23 cellular contexts compared by ENCODE assay signal in the genomic region with DNA sequence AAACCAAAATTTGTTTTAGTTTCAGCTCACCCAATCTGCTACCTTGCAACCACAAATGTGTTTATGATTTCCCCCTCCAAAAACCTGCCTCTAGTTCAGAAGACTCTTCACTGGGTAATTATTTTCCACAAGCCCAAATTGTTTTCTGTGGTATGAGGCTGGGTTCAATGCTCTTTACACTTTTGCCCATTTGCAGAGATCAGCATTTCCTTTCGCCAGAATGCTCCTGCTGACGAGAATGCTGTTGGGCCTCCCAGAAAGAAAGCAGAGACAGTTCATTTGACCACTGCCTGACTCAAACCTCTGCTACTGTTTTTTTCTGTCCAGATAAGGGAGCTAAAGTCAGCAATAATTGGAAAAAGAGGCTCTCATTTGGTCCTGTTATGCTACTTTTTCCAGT.
DNase-seq lines count a peak whose midpoint lies in the region; ATAC-seq and TF ChIP-seq lines count a peak whose summit lies in the region.
"Had no signal": no experiment of that assay in that cellular context is flagged by ENCODE, and none has a peak within 500 bp of the region (broad histone marks: within the 10 kb centered on the region; RNA-seq: fewer than 3 reads in every experiment).

No MANE protein-coding gene starts in this region.

- no peak overlapping the region for H2AFZ ChIP-seq in smooth muscle cell (ENCODE audit: low read depth)

- peaks cover 7% of the 10 kb centered on the region for H3F3A ChIP-seq in smooth muscle cell (ENCODE audit: low read depth)

- TF ChIP-seq CTCF in fibroblast of villous mesenchyme (IDR thresholded peaks at IDR 0.05; ENCODE audit: insufficient read depth, low read depth, low read length), result no peak
- no peak for TF ChIP-seq CTCF in smooth muscle cell (IDR thresholded peaks at IDR 0.05; ENCODE audit: borderline replicate concordance, insufficient read depth, poor library complexity, severe bottlenecking)

- H3K27ac ChIP-seq in smooth muscle cell (ENCODE audit: low read depth), result peak overlapping the region; percentile 51
- H3K27ac ChIP-seq: ascending aorta, esophagus squamous epithelium, spleen had no signal

- WGBS in smooth muscle cell (ENCODE audit: low lambda C conversion rate), result 5% methylated on average over 2 of the region's 2 CpGs

- no peak overlapping the region for H3K9ac ChIP-seq in smooth muscle cell (ENCODE audit: low read depth)

- ATAC-seq in left lobe of liver, result peak; percentile 84
- no peak for ATAC-seq in HG03565 (IDR thresholded peaks at IDR 0.05; ENCODE audit: unreplicated experiment)
- ATAC-seq: naive thymus-derived CD8-positive, alpha-beta T cell had no signal

- no peaks in the 10 kb centered on the region for H3K9me3 ChIP-seq in smooth muscle cell (replicated peaks; ENCODE audit: low read depth)
- H3K9me3 ChIP-seq: ascending aorta, esophagus squamous epithelium, spleen had no signal

- no peaks in the 10 kb centered on the region for H3K36me3 ChIP-seq in smooth muscle cell (ENCODE audit: low read depth)
- H3K36me3 ChIP-seq: ascending aorta, esophagus squamous epithelium, spleen had no signal

- H4K20me1 ChIP-seq in smooth muscle cell (ENCODE audit: low read depth), result peaks cover 28% of the 10 kb centered on the region

- DNase-seq in RPMI8226 (peak; percentile 25), fibroblast of villous mesenchyme (ENCODE audit: low read depth) (peak; percentile 33), left lobe of liver (ENCODE audit: low spot score) (no peak), smooth muscle cell (lab: John Stamatoyannopoulos, UW; ENCODE audit: unreplicated experiment) (no peak), NCI-H82 treated with DMSO at 0.1 percent for 48 hours (lab: John Stamatoyannopoulos, UW; ENCODE audit: unreplicated experiment) (no peak), RKO (ENCODE audit: low spot score) (no peak)
- DNase-seq: activated CD4-positive, alpha-beta T cell treated with anti-CD3 and anti-CD28 coated beads for 4 hours; activated effector memory CD4-positive, alpha-beta T cell treated with anti-CD3 and anti-CD28 coated beads, Interleukin-2, amount 50 U/mL, for 16 hours; activated naive CD8-positive, alpha-beta T cell treated with anti-CD3 and anti-CD28 coated beads for 36 hours; activated T-cell treated with anti-CD3 and anti-CD28 coated beads for 4 hours; dermis blood vessel endothelial cell; DND-41; esophagus squamous epithelium; hypothalamus; KG1; midbrain; naive thymus-derived CD8-positive, alpha-beta T cell; NCI-H1436; NCI-H2107; NCI-H748 treated with DMSO at 0.1 percent for 48 hours; spleen had no signal

- H3K4me3 ChIP-seq in fibroblast of villous mesenchyme (ENCODE audit: low read depth, low read length) (no peak overlapping the region), smooth muscle cell (no peak overlapping the region)
- H3K4me3 ChIP-seq: ascending aorta, esophagus squamous epithelium, spleen had no signal

- H3K4me2 ChIP-seq in smooth muscle cell, result peak overlapping the region; percentile 79

- H3K27me3 ChIP-seq in smooth muscle cell (ENCODE audit: low read depth), result peaks cover 7% of the 10 kb centered on the region
- H3K27me3 ChIP-seq: ascending aorta, esophagus squamous epithelium, spleen had no signal

- no peaks in the 10 kb centered on the region for H3K79me2 ChIP-seq in smooth muscle cell (ENCODE audit: low read depth)

- H3K4me1 ChIP-seq in smooth muscle cell (ENCODE audit: low read depth), result peaks cover 11% of the 10 kb centered on the region
- H3K4me1 ChIP-seq: ascending aorta, esophagus squamous epithelium, spleen had no signal

Comparison
In these comparisons a context has a peak if more than half of its experiments do, and no peak if none do; other contexts are left out.
1. DNase-seq: peak in RPMI8226 (single experiment) and fibroblast of villous mesenchyme (single experiment); none in left lobe of liver (single experiment), smooth muscle cell (single experiment), NCI-H82 treated with DMSO at 0.1 percent for 48 hours (single experiment) and RKO (single experiment).